22 cellular contexts compared by ENCODE assay signal in genomic region chr12:69401940-69402339, GRCh38. TPM values are rescaled to one million over a fixed set of nuclear protein-coding genes. Genes with fewer than 3 reads are reported as not detected.
DNase-seq lines count a peak whose midpoint lies in the region; ATAC-seq and TF ChIP-seq lines count a peak whose summit lies in the region.
"Had no signal": no experiment of that assay in that cellular context is flagged by ENCODE, and none has a peak within 500 bp of the region (broad histone marks: within the 10 kb centered on the region; RNA-seq: fewer than 3 reads in every experiment).

No MANE protein-coding gene starts in this region.

- ATAC-seq in IMR-90 (ENCODE audit: low read depth): no peak
- ATAC-seq in left ventricle myocardium superior: peak; percentile 86
- peak; percentile 22 for ATAC-seq in sciatic nerve
- ATAC-seq in HG02610 (IDR thresholded peaks at IDR 0.05; ENCODE audit: unreplicated experiment): no peak
- ATAC-seq in GM21825 (IDR thresholded peaks at IDR 0.05; ENCODE audit: unreplicated experiment): no peak
- ATAC-seq: GM12878, HepG2 had no signal

- no peak overlapping the region for H3K18ac ChIP-seq in IMR-90 (ENCODE audit: low read depth, low read length)

- H2AFZ ChIP-seq in IMR-90 (replicated peaks; ENCODE audit: low read length, poor library complexity): no peak overlapping the region

- no peak overlapping the region for H3K4me2 ChIP-seq in IMR-90 (ENCODE audit: low read depth, low read length)

- H3K4me3 ChIP-seq in IMR-90 (ENCODE audit: insufficient read depth, low read depth, low read length) (no peak overlapping the region), coronary artery (no peak overlapping the region)
- H3K4me3 ChIP-seq: GM12878, SJSA1 had no signal

- H4K8ac ChIP-seq in IMR-90 (ENCODE audit: low read depth in 2 of 2, low read length in 2 of 2): no peak overlapping the region

- dilution Hi-C loops in IMR-90 (cut with HindIII; ENCODE audit: low sequenced_read_pairs, unreplicated experiment): no loop called here

- no TSS peak for BruUV-seq in IMR-90 (replicated peaks; lab: Mats Ljungman, UMichigan)

- no peak for TF ChIP-seq RAD21 in IMR-90 (IDR thresholded peaks at IDR 0.05; ENCODE audit: low read length)

- no peak for TF ChIP-seq CTCF in IMR-90 (conservative IDR thresholded peaks at IDR 0.05; ENCODE audit: low read depth, low read length)
- TF ChIP-seq CTCF in coronary artery (IDR thresholded peaks at IDR 0.05): no peak

- in situ Hi-C loops in IMR-90 (cut with MboI; ENCODE audit: low sequenced_read_pairs): no loop called here

- intact Hi-C loops in IMR-90 (cut with micrococcal nuclease) (no loop called here), left ventricle myocardium superior (cut with micrococcal nuclease) (no loop called here), sciatic nerve (cut with DNase I) (no loop called here)

- H2BK20ac ChIP-seq in IMR-90 (ENCODE audit: low read depth, low read length): no peak overlapping the region

- H2AK9ac ChIP-seq in IMR-90 (replicated peaks; ENCODE audit: low read depth, low read length, poor library complexity): no peak overlapping the region

- no peak overlapping the region for H2BK120ac ChIP-seq in IMR-90 (ENCODE audit: low read depth, low read length)

- WGBS in IMR-90 (ENCODE audit: extremely low coverage in 2 of 2, insufficient read length in 1 of 2), 2 experiments: 57% methylated on average over 1 of the region's 4 CpGs; no CpG with 5 or more reads in 1 of the 2 experiments

- H3K27me3 ChIP-seq in IMR-90 (ENCODE audit: control insufficient read depth, insufficient read depth, low read length): no peaks in the 10 kb centered on the region
- H3K27me3 ChIP-seq: SJSA1 had no signal

- no peaks in the 10 kb centered on the region for H3K36me3 ChIP-seq in IMR-90 (ENCODE audit: control insufficient read depth, insufficient read depth, low read length)

- no peak for TF ChIP-seq POLR2A in IMR-90 (IDR thresholded peaks at IDR 0.05; ENCODE audit: low read depth, low read length)

- no peak overlapping the region for H3K4ac ChIP-seq in IMR-90 (ENCODE audit: low read depth, low read length)

- H3K56ac ChIP-seq in IMR-90 (ENCODE audit: extremely low read depth, insufficient read depth, low read length): 0 out of 2 replicates have a peak overlapping the region, but pooled peaks have one; percentile 21

- no peaks in the 10 kb centered on the region for H4K20me1 ChIP-seq in IMR-90 (ENCODE audit: insufficient read depth, low read length)

- no peaks in the 10 kb centered on the region; the same call in 1 of the 2 replicates for H3K9me1 ChIP-seq in IMR-90 (ENCODE audit: insufficient read depth, low read length)

- no peak overlapping the region for H4K5ac ChIP-seq in IMR-90 (ENCODE audit: low read depth, low read length)

- H3K9me3 ChIP-seq in IMR-90 (ENCODE audit: control insufficient read depth, insufficient read depth, low read length): no peaks in the 10 kb centered on the region; the same call in 1 of the 2 replicates
- H3K9me3 ChIP-seq: SJSA1 had no signal

- H3K79me1 ChIP-seq in IMR-90 (ENCODE audit: low read depth in 1 of 2, low read length in 2 of 2): no peaks in the 10 kb centered on the region; a peak in 1 of 4 replicates

- no peak overlapping the region for H3K9ac ChIP-seq in IMR-90 (ENCODE audit: low read depth, low read length)

- H2BK15ac ChIP-seq in IMR-90 (ENCODE audit: low read depth, low read length): no peak overlapping the region

- peaks cover 6% of the 10 kb centered on the region; the same call in 1 of the 2 replicates for H3K4me1 ChIP-seq in IMR-90 (ENCODE audit: control insufficient read depth, insufficient read depth, low read length)

- CTCF ChIA-PET in IMR-90 (lab: Yijun Ruan, JAX): interaction anchor here (0.6 kb wide), 1 partner anchor 154 kb away, joined by 3 read pairs; no protein-coding TSS in a partner anchor

- POLR2A ChIA-PET in IMR-90 (lab: Charles Lee; ENCODE audit: unreplicated experiment): no interaction called here

- no peak overlapping the region for H2BK5ac ChIP-seq in IMR-90 (ENCODE audit: low read depth, low read length, poor library complexity, severe bottlenecking)

- H4K91ac ChIP-seq in IMR-90 (ENCODE audit: insufficient read depth, low read depth, low read length): no peak overlapping the region

- H3K23ac ChIP-seq in IMR-90 (ENCODE audit: low read depth, low read length): no peak overlapping the region

- H3K14ac ChIP-seq in IMR-90 (replicated peaks; ENCODE audit: low read depth, low read length): no peak overlapping the region

- H2AK5ac ChIP-seq in IMR-90 (ENCODE audit: low read depth, low read length): no peak overlapping the region

- H3K27ac ChIP-seq in IMR-90 (ENCODE audit: insufficient read depth, low read length) (no peak overlapping the region), coronary artery (peak overlapping the region; percentile 68 to 70)
- H3K27ac ChIP-seq: SJSA1 had no signal

- DNase-seq in IMR-90 (no peak), coronary artery (ENCODE audit: low spot score) (no peak), left ventricle myocardium superior (peak; percentile 28), sciatic nerve (ENCODE audit: low spot score) (no peak), NCI-H748 treated with DMSO at 0.1 percent for 48 hours (lab: John Stamatoyannopoulos, UW) (no peak), NCI-H748 (lab: John Stamatoyannopoulos, UW; ENCODE audit: unreplicated experiment) (no peak)
- DNase-seq: CD4-positive, CD25-positive, alpha-beta regulatory T cell; GOT3; HFFc6; Kasumi-1; MV-4-11; NCI-H1417 treated with DMSO at 0.1 percent for 48 hours; NCI-H2029; NCI-H524; OCI-M1; RPMI8226 had no signal

TF ChIP-seq in IMR-90, 13 proteins besides CTCF, POLR2A, EP300 and RAD21:
- TF ChIP-seq BHLHE40 (IDR thresholded peaks at IDR 0.05; ENCODE audit: low read depth, low read length) (no peak), ELK1 (IDR thresholded peaks at IDR 0.05; ENCODE audit: borderline replicate concordance, low read depth, low read length) (no peak), MAZ (IDR thresholded peaks at IDR 0.05; ENCODE audit: borderline replicate concordance, low read depth, low read length) (no peak)

RNA-seq across cellular contexts. Expression of gene YEATS4, which starts 42.4 kb away (rescaled TPM):
- total RNA-seq in IMR-90 (2012; rRNA removed) (15.1 and 17.8 TPM in 2 replicates), left ventricle myocardium superior (12.8 TPM), sciatic nerve (17.5 TPM)
- polyA plus RNA-seq in IMR-90 (2012; rRNA removed): 6.9 and 10.0 TPM in 2 replicates
- 23.0 and 30.8 TPM in 2 replicates for polyA plus RNA-seq in IMR-90 (2012; cell fraction: cytosol; rRNA removed)
- polyA plus RNA-seq in IMR-90 (2012; cell fraction: nucleus; rRNA removed; ENCODE audit: low replicate concordance): 7.0 and 14.9 TPM in 2 replicates

RNA-seq across cellular contexts. Expression of gene LYZ, which starts 53.8 kb away (rescaled TPM):
- not detected in 2 replicates for total RNA-seq in IMR-90 (2012; rRNA removed)
- polyA plus RNA-seq in IMR-90 (2012; rRNA removed): not detected in 2 replicates
- polyA plus RNA-seq in IMR-90 (2012; cell fraction: cytosol; rRNA removed): not detected in 2 replicates
- not detected in 2 replicates for polyA plus RNA-seq in IMR-90 (2012; cell fraction: nucleus; rRNA removed; ENCODE audit: low replicate concordance)
- total RNA-seq in left ventricle myocardium superior: 51.1 TPM
- total RNA-seq in sciatic nerve: 112 TPM
- total RNA-seq: G401, HFFc6, SJSA1 had no signal
- polyA plus RNA-seq: GM12878 had no signal

Comparison
In these comparisons a context has a peak if more than half of its experiments do, and no peak if none do; other contexts are left out.
1. ATAC-seq: peak in left ventricle myocardium superior (single experiment) and sciatic nerve (single experiment); none in IMR-90 (single experiment), HG02610 (single experiment) and GM21825 (single experiment).
2. RNA of gene LYZ, which starts 53.8 kb away (total RNA-seq): 112 TPM in sciatic nerve (single experiment) and 51.1 TPM in left ventricle myocardium superior (single experiment); not detected in IMR-90; every median in the first group is over 10 times any median in the second.